30 cellular contexts compared by ENCODE assay signal in the genomic region with DNA sequence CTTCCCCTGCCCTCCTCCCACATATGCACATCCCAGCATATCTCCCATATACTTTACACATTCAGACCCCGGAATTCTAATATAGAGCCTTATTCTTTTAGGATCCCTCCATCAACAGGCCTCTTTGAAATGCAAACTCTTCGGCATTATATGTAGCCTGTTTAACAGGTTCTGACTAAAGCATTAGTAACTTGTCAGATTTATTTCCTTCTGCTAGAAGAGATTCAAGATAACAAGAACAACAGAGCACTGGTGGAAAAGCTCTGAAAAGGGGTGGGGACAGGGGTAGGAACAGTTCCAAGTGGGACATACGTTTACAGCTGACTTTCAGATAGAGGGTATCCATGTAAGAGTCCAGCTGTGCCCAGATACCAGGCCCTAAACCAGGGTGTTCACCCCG.
"Had no signal": no experiment of that assay in that cellular context is flagged by ENCODE, and none has a peak within 500 bp of the region (broad histone marks: within the 10 kb centered on the region; RNA-seq: fewer than 3 reads in every experiment).

No MANE protein-coding gene starts in this region.

- H3K27ac Mint-ChIP-seq: activated CD8-positive, alpha-beta T cell treated with anti-CD3 and anti-CD28 coated beads for 36 hours; activated naive CD4-positive, alpha-beta T cell treated with anti-CD3 and anti-CD28 coated beads, Interleukin-2, amount 50 U/mL, for 72 hours; activated T-helper 2 cell treated with anti-CD3 and anti-CD28 coated beads, Interferon-gamma antibody, Interleukin-2, Interleukin-4, amounts not matched to agents 10 μg/mL and 5 μg/mL and 100 μg/mL, durations not matched to agents 14 hours and 24 hours and 36 hours; naive thymus-derived CD4-positive, alpha-beta T cell; T-helper 1 cell treated with Interleukin-12 subunit alpha and Interleukin-12 subunit beta and Interleukin-4 antibody, amounts not matched to agents 30 μg/mL and 1 μg/mL, for 36 hours; WTC11 had no signal

- H3K27ac ChIP-seq: body of pancreas, coronary artery, dorsolateral prefrontal cortex, pancreas, prostate gland, right atrium auricular region, testis, transverse colon had no signal

- H3K27me3 Mint-ChIP-seq: activated CD8-positive, alpha-beta T cell treated with anti-CD3 and anti-CD28 coated beads for 36 hours had no signal

- H3K36me3 Mint-ChIP-seq: activated naive CD4-positive, alpha-beta T cell treated with anti-CD3 and anti-CD28 coated beads, Interleukin-2, amount 50 U/mL, for 72 hours; naive thymus-derived CD4-positive, alpha-beta T cell had no signal

- H3K36me3 ChIP-seq: pancreas, prostate gland, right atrium auricular region, transverse colon had no signal

- H3K9me3 Mint-ChIP-seq: activated CD8-positive, alpha-beta T cell treated with anti-CD3 and anti-CD28 coated beads for 36 hours; activated naive CD4-positive, alpha-beta T cell treated with anti-CD3 and anti-CD28 coated beads, Interleukin-2, amount 50 U/mL, for 72 hours; activated T-helper 2 cell treated with anti-CD3 and anti-CD28 coated beads, Interferon-gamma antibody, Interleukin-2, Interleukin-4, amounts not matched to agents 10 μg/mL and 5 μg/mL and 100 μg/mL, durations not matched to agents 14 hours and 24 hours and 36 hours; T-helper 1 cell treated with Interleukin-12 subunit alpha and Interleukin-12 subunit beta and Interleukin-4 antibody, amounts not matched to agents 30 μg/mL and 1 μg/mL, for 36 hours; WTC11 had no signal

- H3K27me3 ChIP-seq: body of pancreas, right atrium auricular region, testis, transverse colon had no signal

- DNase-seq: activated CD4-positive, alpha-beta T cell treated with anti-CD3 and anti-CD28 coated beads for 1 hour; activated CD4-positive, alpha-beta T cell treated with anti-CD3 and anti-CD28 coated beads, Interleukin-2, amount 50 U/mL, for 1 hour; activated CD8-positive, alpha-beta T cell treated with anti-CD3 and anti-CD28 coated beads for 36 hours; activated naive CD4-positive, alpha-beta T cell; activated T-cell treated with anti-CD3 and anti-CD28 coated beads, Interleukin-2, amount 50 U/mL, for 48 hours; anterior cingulate cortex; body of pancreas; dorsolateral prefrontal cortex; effector memory CD4-positive, alpha-beta T cell; erythroblast; head of caudate nucleus; hippocampal formation; left cardiac atrium; midbrain; naive thymus-derived CD4-positive, alpha-beta T cell; pancreas; stimulated activated CD4-positive, alpha-beta T cell treated with anti-CD3 and anti-CD28 coated beads, Interleukin-15, amount 100 ng/mL, for 24 hours; stimulated activated CD4-positive, alpha-beta T cell treated with anti-CD3 and anti-CD28 coated beads, Interleukin-2, amount 100 ng/mL, for 24 hours; stimulated activated naive CD4-positive, alpha-beta T cell; SW 1271; T-helper 9 cell; testis; transverse colon had no signal

- H3K4me1 Mint-ChIP-seq: naive thymus-derived CD4-positive, alpha-beta T cell had no signal

- H3K4me1 ChIP-seq: body of pancreas, pancreas, prostate gland, right atrium auricular region, testis, transverse colon had no signal

- ATAC-seq: activated CD8-positive, alpha-beta T cell treated with anti-CD3 and anti-CD28 coated beads for 36 hours; activated naive CD4-positive, alpha-beta T cell treated with anti-CD3 and anti-CD28 coated beads, Interleukin-2, amount 50 U/mL, for 72 hours; body of pancreas; left cardiac atrium; naive thymus-derived CD4-positive, alpha-beta T cell; WTC11 had no signal

- H3K4me3 ChIP-seq: body of pancreas, coronary artery, dorsolateral prefrontal cortex, pancreas, prostate gland, right atrium auricular region, testis, transverse colon had no signal

- H3K4me3 Mint-ChIP-seq: activated CD8-positive, alpha-beta T cell treated with anti-CD3 and anti-CD28 coated beads for 36 hours; naive thymus-derived CD4-positive, alpha-beta T cell; T-helper 1 cell treated with Interleukin-12 subunit alpha and Interleukin-12 subunit beta and Interleukin-4 antibody, amounts not matched to agents 30 μg/mL and 1 μg/mL, for 36 hours; WTC11 had no signal

- H3K9me3 ChIP-seq: body of pancreas, pancreas, prostate gland, right atrium auricular region, testis, transverse colon had no signal
